9 cellular contexts compared by ENCODE assay signal in genomic region chr2:39491653-39492052, GRCh38. TPM values are rescaled to one million over a fixed set of nuclear protein-coding genes. Genes with fewer than 3 reads are reported as not detected.
DNase-seq lines count a peak whose midpoint lies in the region; ATAC-seq and TF ChIP-seq lines count a peak whose summit lies in the region.
"Had no signal": no experiment of that assay in that cellular context is flagged by ENCODE, and none has a peak within 500 bp of the region (broad histone marks: within the 10 kb centered on the region; RNA-seq: fewer than 3 reads in every experiment).

No MANE protein-coding gene starts in this region.

- peak overlapping the region; percentile 71 for H3K4me2 ChIP-seq in KMS-11

- TF ChIP-seq EP300 in upper lobe of left lung (IDR thresholded peaks at IDR 0.05): no peak

- no peak overlapping the region for H2AFZ ChIP-seq in ACC112 (ENCODE audit: low read length, unreplicated experiment)
- no peak overlapping the region for H2AFZ ChIP-seq in KMS-11 (ENCODE audit: low read depth)

- H3K27me3 ChIP-seq in ACC112 (ENCODE audit: insufficient read depth, low read length) (no peaks in the 10 kb centered on the region), KMS-11 (ENCODE audit: insufficient read depth, low read depth) (peaks cover 10% of the 10 kb centered on the region; the same call in 1 of the 2 replicates), esophagus squamous epithelium (no peaks in the 10 kb centered on the region), upper lobe of left lung (no peaks in the 10 kb centered on the region)

- H3K27ac ChIP-seq in ACC112 (ENCODE audit: low read depth, low read length) (peak overlapping the region; percentile 95), KMS-11 (no peak overlapping the region), esophagus squamous epithelium (peak overlapping the region in 3 of 4 donors; percentile 1 to 57 (median 36)), upper lobe of left lung (no peak overlapping the region)

- H3K4me1 ChIP-seq in ACC112 (ENCODE audit: control insufficient read depth, insufficient read depth, low read length, unreplicated experiment) (peaks cover 59% of the 10 kb centered on the region), KMS-11 (ENCODE audit: low read depth, poor library complexity, severe bottlenecking) (peaks cover 39% of the 10 kb centered on the region), esophagus squamous epithelium (peaks cover 0 to 22% (median 12%) of the 10 kb centered on the region in 3 donors), upper lobe of left lung (peaks cover 8 to 20% (median 14%) of the 10 kb centered on the region in 4 donors)

- TF ChIP-seq POLR2A in esophagus squamous epithelium (IDR thresholded peaks at IDR 0.05) (no peak), upper lobe of left lung (IDR thresholded peaks at IDR 0.05) (no peak)

- H3K4me3 ChIP-seq in ACC112 (ENCODE audit: low read depth, low read length): no peak overlapping the region
- peak overlapping the region; percentile 48 for H3K4me3 ChIP-seq in KMS-11 (IDR thresholded peaks at IDR 0.05; ENCODE audit: insufficient read depth, low read depth, low read length)
- no peak overlapping the region for H3K4me3 ChIP-seq in esophagus squamous epithelium
- no peak overlapping the region for H3K4me3 ChIP-seq in upper lobe of left lung

- no peak overlapping the region for H3K9ac ChIP-seq in KMS-11

- no peaks in the 10 kb centered on the region for H3K9me3 ChIP-seq in esophagus squamous epithelium
- no peaks in the 10 kb centered on the region for H3K9me3 ChIP-seq in upper lobe of left lung

- no peak for TF ChIP-seq CTCF in KMS-11 (conservative IDR thresholded peaks at IDR 0.05; ENCODE audit: low read depth, low read length)
- TF ChIP-seq CTCF in esophagus squamous epithelium (IDR thresholded peaks at IDR 0.05): no peak
- TF ChIP-seq CTCF in upper lobe of left lung (IDR thresholded peaks at IDR 0.05): no peak
- TF ChIP-seq CTCF in GM13977 (IDR thresholded peaks at IDR 0.05; ENCODE audit: extremely low read depth, insufficient read depth, missing control alignments): no peak

- H3K79me2 ChIP-seq in ACC112 (ENCODE audit: control insufficient read depth, insufficient read depth, low read length, unreplicated experiment) (no peaks in the 10 kb centered on the region), KMS-11 (ENCODE audit: insufficient read depth, low read depth) (no peaks in the 10 kb centered on the region)

- 79 to 82% methylated on average over 4 of the region's 4 CpGs for WGBS in esophagus squamous epithelium, 2 donors
- WGBS in upper lobe of left lung, 2 donors: 80 to 88% methylated on average over 4 of the region's 4 CpGs

- in situ Hi-C loops in GM13977 (cut with MboI; ENCODE audit: low pct_unique_long_range_greater_than_20kb, low sequenced_read_pairs, unreplicated experiment): no loop called here

- H3K36me3 ChIP-seq in ACC112 (ENCODE audit: insufficient read depth, low read length): no peaks in the 10 kb centered on the region
- H3K36me3 ChIP-seq in KMS-11 (ENCODE audit: insufficient read depth): no peaks in the 10 kb centered on the region
- H3K36me3 ChIP-seq in esophagus squamous epithelium: no peaks in the 10 kb centered on the region
- H3K36me3 ChIP-seq in upper lobe of left lung: no peaks in the 10 kb centered on the region

- H4K20me1 ChIP-seq in KMS-11 (ENCODE audit: insufficient read depth): no peaks in the 10 kb centered on the region

- intact Hi-C loops in esophagus squamous epithelium (cut with DNase I): no loop called here

- DNase-seq in esophagus squamous epithelium (lab: John Stamatoyannopoulos, UW): no peak
- DNase-seq in upper lobe of left lung: no peak
- DNase-seq in GM13977 (ENCODE audit: low spot score): no peak
- DNase-seq in NCI-H526 treated with DMSO at 0.1 percent for 48 hours (lab: John Stamatoyannopoulos, UW): no peak
- no peak for DNase-seq in iPS-NIHi7 (ENCODE audit: extremely low spot score)
- DNase-seq: NCI-H524 had no signal

- peak; percentile 10 for ATAC-seq in GM19452 (IDR thresholded peaks at IDR 0.05; ENCODE audit: unreplicated experiment)
- no peak for ATAC-seq in upper lobe of left lung (ENCODE audit: low FRiP score in 2 of 2)

RNA-seq across cellular contexts. Expression of gene MAP4K3, which starts 54.6 kb away (rescaled TPM):
- total RNA-seq in esophagus squamous epithelium (10 to 100 TPM; 12.6 to 35.1 (median 15.8) TPM), upper lobe of left lung (10 to 100 TPM; 29.8 to 83.6 (median 51.1) TPM)

Comparison
In these comparisons a context has a peak if more than half of its experiments do, and no peak if none do; other contexts are left out.
1. H3K27ac ChIP-seq: peak in ACC112 (single experiment) and esophagus squamous epithelium (3 of 4); none in KMS-11 (single experiment) and upper lobe of left lung (0 of 4).